ENCODE assay signal across 1 cellular context in the genomic region with DNA sequence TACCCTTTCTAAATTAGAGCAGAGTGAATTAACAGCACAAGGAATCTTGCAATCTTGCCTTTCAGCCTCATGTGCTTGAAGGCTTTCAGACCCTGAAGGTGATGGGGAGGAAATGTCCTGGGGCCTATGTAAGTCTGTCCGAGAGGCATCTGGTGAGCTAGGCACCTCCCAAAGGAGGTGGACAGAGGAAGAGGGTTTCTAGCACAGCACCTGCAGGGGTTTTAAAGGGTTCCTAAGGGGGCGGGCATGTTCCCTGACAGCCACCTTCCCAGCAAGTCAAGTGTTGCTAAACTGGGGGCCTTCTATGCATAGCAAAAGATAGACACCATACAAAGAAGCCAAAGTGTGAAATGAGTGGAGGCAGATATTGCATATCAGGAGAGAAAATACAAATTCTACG.
TF ChIP-seq lines count a peak whose summit lies in the region.

No MANE protein-coding gene starts in this region.

TF ChIP-seq in GM23338, 12 proteins besides CTCF, POLR2A, EP300 and RAD21 (continued from another document):
- TF ChIP-seq, protein P1, sequence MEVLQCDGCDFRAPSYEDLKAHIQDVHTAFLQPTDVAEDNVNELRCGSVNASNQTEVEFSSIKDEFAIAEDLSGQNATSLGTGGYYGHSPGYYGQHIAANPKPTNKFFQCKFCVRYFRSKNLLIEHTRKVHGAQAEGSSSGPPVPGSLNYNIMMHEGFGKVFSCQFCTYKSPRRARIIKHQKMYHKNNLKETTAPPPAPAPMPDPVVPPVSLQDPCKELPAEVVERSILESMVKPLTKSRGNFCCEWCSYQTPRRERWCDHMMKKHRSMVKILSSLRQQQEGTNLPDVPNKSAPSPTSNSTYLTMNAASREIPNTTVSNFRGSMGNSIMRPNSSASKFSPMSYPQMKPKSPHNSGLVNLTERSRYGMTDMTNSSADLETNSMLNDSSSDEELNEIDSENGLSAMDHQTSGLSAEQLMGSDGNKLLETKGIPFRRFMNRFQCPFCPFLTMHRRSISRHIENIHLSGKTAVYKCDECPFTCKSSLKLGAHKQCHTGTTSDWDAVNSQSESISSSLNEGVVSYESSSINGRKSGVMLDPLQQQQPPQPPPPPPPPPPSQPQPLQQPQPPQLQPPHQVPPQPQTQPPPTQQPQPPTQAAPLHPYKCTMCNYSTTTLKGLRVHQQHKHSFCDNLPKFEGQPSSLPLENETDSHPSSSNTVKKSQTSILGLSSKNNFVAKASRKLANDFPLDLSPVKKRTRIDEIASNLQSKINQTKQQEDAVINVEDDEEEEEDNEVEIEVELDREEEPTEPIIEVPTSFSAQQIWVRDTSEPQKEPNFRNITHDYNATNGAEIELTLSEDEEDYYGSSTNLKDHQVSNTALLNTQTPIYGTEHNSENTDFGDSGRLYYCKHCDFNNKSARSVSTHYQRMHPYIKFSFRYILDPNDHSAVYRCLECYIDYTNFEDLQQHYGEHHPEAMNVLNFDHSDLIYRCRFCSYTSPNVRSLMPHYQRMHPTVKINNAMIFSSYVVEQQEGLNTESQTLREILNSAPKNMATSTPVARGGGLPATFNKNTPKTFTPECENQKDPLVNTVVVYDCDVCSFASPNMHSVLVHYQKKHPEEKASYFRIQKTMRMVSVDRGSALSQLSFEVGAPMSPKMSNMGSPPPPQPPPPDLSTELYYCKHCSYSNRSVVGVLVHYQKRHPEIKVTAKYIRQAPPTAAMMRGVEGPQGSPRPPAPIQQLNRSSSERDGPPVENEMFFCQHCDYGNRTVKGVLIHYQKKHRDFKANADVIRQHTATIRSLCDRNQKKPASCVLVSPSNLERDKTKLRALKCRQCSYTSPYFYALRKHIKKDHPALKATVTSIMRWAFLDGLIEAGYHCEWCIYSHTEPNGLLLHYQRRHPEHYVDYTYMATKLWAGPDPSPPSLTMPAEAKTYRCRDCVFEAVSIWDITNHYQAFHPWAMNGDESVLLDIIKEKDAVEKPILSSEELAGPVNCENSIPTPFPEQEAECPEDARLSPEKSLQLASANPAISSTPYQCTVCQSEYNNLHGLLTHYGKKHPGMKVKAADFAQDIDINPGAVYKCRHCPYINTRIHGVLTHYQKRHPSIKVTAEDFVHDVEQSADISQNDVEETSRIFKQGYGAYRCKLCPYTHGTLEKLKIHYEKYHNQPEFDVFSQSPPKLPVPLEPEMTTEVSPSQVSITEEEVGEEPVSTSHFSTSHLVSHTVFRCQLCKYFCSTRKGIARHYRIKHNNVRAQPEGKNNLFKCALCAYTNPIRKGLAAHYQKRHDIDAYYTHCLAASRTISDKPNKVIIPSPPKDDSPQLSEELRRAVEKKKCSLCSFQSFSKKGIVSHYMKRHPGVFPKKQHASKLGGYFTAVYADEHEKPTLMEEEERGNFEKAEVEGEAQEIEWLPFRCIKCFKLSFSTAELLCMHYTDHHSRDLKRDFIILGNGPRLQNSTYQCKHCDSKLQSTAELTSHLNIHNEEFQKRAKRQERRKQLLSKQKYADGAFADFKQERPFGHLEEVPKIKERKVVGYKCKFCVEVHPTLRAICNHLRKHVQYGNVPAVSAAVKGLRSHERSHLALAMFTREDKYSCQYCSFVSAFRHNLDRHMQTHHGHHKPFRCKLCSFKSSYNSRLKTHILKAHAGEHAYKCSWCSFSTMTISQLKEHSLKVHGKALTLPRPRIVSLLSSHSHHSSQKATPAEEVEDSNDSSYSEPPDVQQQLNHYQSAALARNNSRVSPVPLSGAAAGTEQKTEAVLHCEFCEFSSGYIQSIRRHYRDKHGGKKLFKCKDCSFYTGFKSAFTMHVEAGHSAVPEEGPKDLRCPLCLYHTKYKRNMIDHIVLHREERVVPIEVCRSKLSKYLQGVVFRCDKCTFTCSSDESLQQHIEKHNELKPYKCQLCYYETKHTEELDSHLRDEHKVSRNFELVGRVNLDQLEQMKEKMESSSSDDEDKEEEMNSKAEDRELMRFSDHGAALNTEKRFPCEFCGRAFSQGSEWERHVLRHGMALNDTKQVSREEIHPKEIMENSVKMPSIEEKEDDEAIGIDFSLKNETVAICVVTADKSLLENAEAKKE (CRISPR knock-in tag; IDR thresholded peaks at IDR 0.05), result no peak
- TF ChIP-seq STAT1 (IDR thresholded peaks at IDR 0.05; ENCODE audit: unreplicated experiment), result no peak
- no peak for TF ChIP-seq ZNF331 (CRISPR knock-in tag; IDR thresholded peaks at IDR 0.05; ENCODE audit: low read depth)
- TF ChIP-seq, protein P2, sequence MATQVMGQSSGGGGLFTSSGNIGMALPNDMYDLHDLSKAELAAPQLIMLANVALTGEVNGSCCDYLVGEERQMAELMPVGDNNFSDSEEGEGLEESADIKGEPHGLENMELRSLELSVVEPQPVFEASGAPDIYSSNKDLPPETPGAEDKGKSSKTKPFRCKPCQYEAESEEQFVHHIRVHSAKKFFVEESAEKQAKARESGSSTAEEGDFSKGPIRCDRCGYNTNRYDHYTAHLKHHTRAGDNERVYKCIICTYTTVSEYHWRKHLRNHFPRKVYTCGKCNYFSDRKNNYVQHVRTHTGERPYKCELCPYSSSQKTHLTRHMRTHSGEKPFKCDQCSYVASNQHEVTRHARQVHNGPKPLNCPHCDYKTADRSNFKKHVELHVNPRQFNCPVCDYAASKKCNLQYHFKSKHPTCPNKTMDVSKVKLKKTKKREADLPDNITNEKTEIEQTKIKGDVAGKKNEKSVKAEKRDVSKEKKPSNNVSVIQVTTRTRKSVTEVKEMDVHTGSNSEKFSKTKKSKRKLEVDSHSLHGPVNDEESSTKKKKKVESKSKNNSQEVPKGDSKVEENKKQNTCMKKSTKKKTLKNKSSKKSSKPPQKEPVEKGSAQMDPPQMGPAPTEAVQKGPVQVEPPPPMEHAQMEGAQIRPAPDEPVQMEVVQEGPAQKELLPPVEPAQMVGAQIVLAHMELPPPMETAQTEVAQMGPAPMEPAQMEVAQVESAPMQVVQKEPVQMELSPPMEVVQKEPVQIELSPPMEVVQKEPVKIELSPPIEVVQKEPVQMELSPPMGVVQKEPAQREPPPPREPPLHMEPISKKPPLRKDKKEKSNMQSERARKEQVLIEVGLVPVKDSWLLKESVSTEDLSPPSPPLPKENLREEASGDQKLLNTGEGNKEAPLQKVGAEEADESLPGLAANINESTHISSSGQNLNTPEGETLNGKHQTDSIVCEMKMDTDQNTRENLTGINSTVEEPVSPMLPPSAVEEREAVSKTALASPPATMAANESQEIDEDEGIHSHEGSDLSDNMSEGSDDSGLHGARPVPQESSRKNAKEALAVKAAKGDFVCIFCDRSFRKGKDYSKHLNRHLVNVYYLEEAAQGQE (IDR thresholded peaks at IDR 0.05; ENCODE audit: unreplicated experiment), result no peak
